In genomic region chr9:19464764-19465570, GRCh38 we compare ENCODE assay signal across 8 cellular contexts. TPM values are rescaled to one million over a fixed set of nuclear protein-coding genes. Genes with fewer than 3 reads are reported as not detected.
A peak's percentile ranks its signal among the peaks of the same experiment; 100 is the strongest.
DNase-seq lines count a peak whose midpoint lies in the region; ATAC-seq and TF ChIP-seq lines count a peak whose summit lies in the region.

No MANE protein-coding gene starts in this region.

- no peaks in the 10 kb centered on the region for H3K36me3 ChIP-seq in ACC112 (ENCODE audit: insufficient read depth, low read length)
- H3K36me3 ChIP-seq in mucosa of rectum (ENCODE audit: control insufficient read depth in 2 of 2, insufficient read depth in 2 of 2, low read length in 2 of 2), result no peaks in the 10 kb centered on the region

- peak; percentile 63 for TF ChIP-seq CTCF in epithelial cell of proximal tubule (conservative IDR thresholded peaks at IDR 0.05; ENCODE audit: low read depth, low read length)

- DNase-seq in NCI-H526 treated with DMSO at 0.1 percent for 48 hours (lab: John Stamatoyannopoulos, UW), result peak; percentile 25
- peak; percentile 70 for DNase-seq in activated CD8-positive, alpha-beta memory T cell treated with anti-CD3 and anti-CD28 coated beads, Interleukin-2, amount 50 U/mL, for 4 hours
- DNase-seq in epithelial cell of proximal tubule (ENCODE audit: low read depth), result peak; percentile 27
- peak; percentile 31 to 34 for DNase-seq in stimulated activated CD8-positive, alpha-beta memory T cell treated with anti-CD3 and anti-CD28 coated beads, Interleukin-4, amount 100 ng/mL, for 1 hour (ENCODE audit: low read depth in 2 of 2, low spot score in 1 of 2)

- ATAC-seq in GM18519 (IDR thresholded peaks at IDR 0.05; ENCODE audit: low FRiP score, unreplicated experiment), result peak; percentile 94
- peak; percentile 72 for ATAC-seq in HG03060 (IDR thresholded peaks at IDR 0.05; ENCODE audit: low read depth, unreplicated experiment)

- H2AFZ ChIP-seq in ACC112 (ENCODE audit: low read length, unreplicated experiment), result peak overlapping the region; percentile 34

- H3K4me3 ChIP-seq in ACC112 (ENCODE audit: low read depth, low read length) (peak overlapping the region; percentile 71), epithelial cell of proximal tubule (ENCODE audit: low read depth, low read length) (peak overlapping the region; percentile 43), mucosa of rectum (ENCODE audit: low read length in 2 of 2) (peak overlapping the region; percentile 45 to 61)

- no peaks in the 10 kb centered on the region for H3K79me2 ChIP-seq in ACC112 (ENCODE audit: control insufficient read depth, insufficient read depth, low read length, unreplicated experiment)

- H3K27ac ChIP-seq in ACC112 (ENCODE audit: low read depth, low read length) (no peak overlapping the region), mucosa of rectum (ENCODE audit: low read depth in 2 of 2, low read length in 2 of 2) (no peak overlapping the region)

- H3K9me3 ChIP-seq in mucosa of rectum (ENCODE audit: control insufficient read depth in 2 of 2, low read length in 2 of 2), result no peaks in the 10 kb centered on the region

- H3K9ac ChIP-seq in mucosa of rectum (ENCODE audit: low read depth in 1 of 2, low read length in 2 of 2), result peak overlapping the region in 1 of 2 donors; percentile 24

- H3K27me3 ChIP-seq in ACC112 (ENCODE audit: insufficient read depth, low read length) (no peaks in the 10 kb centered on the region), mucosa of rectum (ENCODE audit: control insufficient read depth in 2 of 2, insufficient read depth in 2 of 2, low read length in 2 of 2) (peaks cover 0 to 2% of the 10 kb centered on the region in 2 donors)

- H3K4me1 ChIP-seq in ACC112 (ENCODE audit: control insufficient read depth, insufficient read depth, low read length, unreplicated experiment) (no peaks in the 10 kb centered on the region), mucosa of rectum (ENCODE audit: control insufficient read depth in 2 of 2, insufficient read depth in 2 of 2, low read length in 2 of 2) (peaks cover 4% of the 10 kb centered on the region in 2 donors)

RNA-seq across cellular contexts. Expression of gene ACER2, which starts 56.2 kb away (rescaled TPM):
- total RNA-seq in epithelial cell of proximal tubule, result 1.3 and 4.1 TPM in 2 replicates
